ENCODE assay signal across 16 cellular contexts in genomic region chr2:52613064-52613463, GRCh38.
DNase-seq lines count a peak whose midpoint lies in the region; ATAC-seq and TF ChIP-seq lines count a peak whose summit lies in the region.
"Had no signal": no experiment of that assay in that cellular context is flagged by ENCODE, and none has a peak within 500 bp of the region (broad histone marks: within the 10 kb centered on the region; RNA-seq: fewer than 3 reads in every experiment).

No MANE protein-coding gene starts in this region.

- no peak overlapping the region for H3K4ac ChIP-seq in mesenchymal stem cell (ENCODE audit: low read depth in 1 of 2, low read length in 2 of 2)

- no peak overlapping the region for H3K9ac ChIP-seq in mesenchymal stem cell (ENCODE audit: low read length)

- no peaks in the 10 kb centered on the region for H3K27me3 ChIP-seq in mesenchymal stem cell (ENCODE audit: control insufficient read depth in 1 of 2, insufficient read depth in 1 of 2, low read length in 2 of 2)
- H3K27me3 ChIP-seq: esophagus muscularis mucosa, vagina had no signal

- no peak overlapping the region for H2BK15ac ChIP-seq in mesenchymal stem cell (ENCODE audit: low read depth, poor library complexity, severe bottlenecking)

- no peaks in the 10 kb centered on the region for H3K36me3 ChIP-seq in mesenchymal stem cell (ENCODE audit: control insufficient read depth in 1 of 2, insufficient read depth in 2 of 2, low read depth in 1 of 2, low read length in 2 of 2)
- H3K36me3 ChIP-seq: esophagus muscularis mucosa, left ventricle myocardium inferior, prostate gland, vagina had no signal

- H2AK5ac ChIP-seq in mesenchymal stem cell (ENCODE audit: low read length, severe bottlenecking): no peak overlapping the region

- H3K4me3 ChIP-seq in LNCaP clone FGC (ENCODE audit: low read depth, low read length) (no peak overlapping the region), mesenchymal stem cell (ENCODE audit: insufficient read depth in 1 of 2, low read depth in 1 of 2, low read length in 2 of 2) (no peak overlapping the region)
- H3K4me3 ChIP-seq: esophagus muscularis mucosa, left ventricle myocardium inferior, prostate gland, vagina had no signal

- WGBS in mesenchymal stem cell: 49% methylated on average over 4 of the region's 4 CpGs

- no peak overlapping the region for H2BK5ac ChIP-seq in mesenchymal stem cell (ENCODE audit: low read depth, low read length, poor library complexity, severe bottlenecking)

- DNase-seq in ELF-1 (ENCODE audit: low read depth, low spot score) (peak; percentile 17), LNCaP clone FGC (ENCODE audit: low read depth) (no peak), amniotic epithelial cell (ENCODE audit: low read depth) (peak; percentile 20), mesenchymal stem cell (peak; percentile 3)
- DNase-seq in stimulated activated naive CD4-positive, alpha-beta T cell (lab: John Stamatoyannopoulos, UW): no peak
- DNase-seq: activated CD8-positive, alpha-beta memory T cell treated with anti-CD3 and anti-CD28 coated beads, Interleukin-2, amount 50 U/mL, for 4 hours; activated naive CD4-positive, alpha-beta T cell treated with Interleukin-2 at 50 U/mL for 16 hours; left ventricle myocardium inferior; NCI-H1436; stimulated activated CD4-positive, alpha-beta T cell treated with anti-CD3 and anti-CD28 coated beads, Interleukin-15, amount 100 ng/mL, for 24 hours had no signal

- no peaks in the 10 kb centered on the region for H3K79me1 ChIP-seq in mesenchymal stem cell (replicated peaks; ENCODE audit: low read length, poor library complexity, severe bottlenecking)

- no peak overlapping the region for H4K91ac ChIP-seq in mesenchymal stem cell (ENCODE audit: low read length)

- no peak overlapping the region for H3K27ac ChIP-seq in mesenchymal stem cell (ENCODE audit: low read length, poor library complexity, severe bottlenecking)
- H3K27ac ChIP-seq: esophagus muscularis mucosa, left ventricle myocardium inferior, prostate gland, vagina had no signal

- no peak overlapping the region for H3K18ac ChIP-seq in mesenchymal stem cell (ENCODE audit: low read depth in 1 of 2, low read length in 2 of 2)

- H3K23ac ChIP-seq in mesenchymal stem cell (ENCODE audit: low read length in 2 of 2): no peak overlapping the region

- H3K4me1 ChIP-seq in mesenchymal stem cell (ENCODE audit: control insufficient read depth, insufficient read depth, low read depth, low read length): no peaks in the 10 kb centered on the region
- H3K4me1 ChIP-seq: esophagus muscularis mucosa, left ventricle myocardium inferior, prostate gland, vagina had no signal

- ATAC-seq in HG03460 (IDR thresholded peaks at IDR 0.05; ENCODE audit: unreplicated experiment) (no peak), HG02870 (IDR thresholded peaks at IDR 0.05; ENCODE audit: unreplicated experiment) (no peak)
- ATAC-seq in activated CD4-positive, CD25-positive, alpha-beta regulatory T cell treated with anti-CD3 and anti-CD28 coated beads, Interleukin-2, amount 50 U/mL, for 24 hours: no peak

- TF ChIP-seq CTCF in LNCaP clone FGC (IDR thresholded peaks at IDR 0.05; ENCODE audit: control insufficient read depth, extremely low read depth, insufficient read depth): peak; percentile 44

- H2BK120ac ChIP-seq in mesenchymal stem cell (ENCODE audit: low read depth, low read length): no peak overlapping the region

- H2BK12ac ChIP-seq in mesenchymal stem cell (ENCODE audit: low read length in 2 of 2): no peak overlapping the region

- H3K4me2 ChIP-seq in mesenchymal stem cell (ENCODE audit: low read length, poor library complexity, severe bottlenecking): no peak overlapping the region

- H3K9me3 ChIP-seq in mesenchymal stem cell (ENCODE audit: control insufficient read depth, low read length): no peaks in the 10 kb centered on the region
- H3K9me3 ChIP-seq: esophagus muscularis mucosa, left ventricle myocardium inferior, prostate gland, vagina had no signal

- no peak overlapping the region for H4K8ac ChIP-seq in mesenchymal stem cell (ENCODE audit: low read length)

- H2AFZ ChIP-seq in mesenchymal stem cell (ENCODE audit: low read depth, low read length): no peak overlapping the region

- no peak overlapping the region for H3K14ac ChIP-seq in mesenchymal stem cell (ENCODE audit: low read length in 2 of 2)

Comparison
In these comparisons a context has a peak if more than half of its experiments do, and no peak if none do; other contexts are left out.
1. DNase-seq: peak in ELF-1 (single experiment), amniotic epithelial cell (single experiment) and mesenchymal stem cell (single experiment); none in LNCaP clone FGC (single experiment) and stimulated activated naive CD4-positive, alpha-beta T cell (0 of 6).